28 cellular contexts compared by ENCODE assay signal in genomic region chr11:79807506-79807905, GRCh38.
"Had no signal": no experiment of that assay in that cellular context is flagged by ENCODE, and none has a peak within 500 bp of the region (broad histone marks: within the 10 kb centered on the region; RNA-seq: fewer than 3 reads in every experiment).

No MANE protein-coding gene starts in this region.

- H3K9me3 ChIP-seq: colonic mucosa, gastrocnemius medialis, heart left ventricle, ovary, right lobe of liver, suprapubic skin, transverse colon, upper lobe of right lung, vagina had no signal

- ATAC-seq: gastrocnemius medialis; heart left ventricle; left lobe of liver; naive thymus-derived CD4-positive, alpha-beta T cell; right lobe of liver; stimulated activated naive CD8-positive, alpha-beta T cell treated with anti-CD3 and anti-CD28 coated beads, Interleukin-15, amount 100 ng/mL, for 72 hours; upper lobe of right lung had no signal

- DNase-seq: colonic mucosa; effector CD8-positive, alpha-beta T cell; endodermal cell; erythroblast; gastrocnemius medialis; heart left ventricle; kidney; mesenchymal stem cell; midbrain; naive thymus-derived CD4-positive, alpha-beta T cell; nephron progenitor cell; occipital lobe; ovary; right lobe of liver; stimulated activated CD4-positive, alpha-beta T cell treated with anti-CD3 and anti-CD28 coated beads, Interleukin-12 subunit alpha, Interleukin-12 subunit beta, amount 100 ng/mL, for 4 hours; stimulated activated CD4-positive, alpha-beta T cell treated with anti-CD3 and anti-CD28 coated beads, Interleukin-1b, Interleukin-23, amount 100 ng/mL, for 48 hours; stimulated activated CD4-positive, alpha-beta T cell treated with anti-CD3 and anti-CD28 coated beads, Interleukin-4, amount 100 ng/mL, for 1 hour; stimulated activated CD8-positive, alpha-beta memory T cell treated with anti-CD3 and anti-CD28 coated beads, Interleukin-4, amount 100 ng/mL, for 48 hours; stimulated activated naive CD4-positive, alpha-beta T cell; stimulated activated naive CD8-positive, alpha-beta T cell treated with anti-CD3 and anti-CD28 coated beads, Interleukin-15, amount 100 ng/mL, for 72 hours; transverse colon; upper lobe of right lung had no signal

- H3K4me3 ChIP-seq: colonic mucosa, gastrocnemius medialis, heart left ventricle, hepatocyte, lung, ovary, right lobe of liver, smooth muscle cell, suprapubic skin, transverse colon, upper lobe of right lung, vagina had no signal

- H3K79me2 ChIP-seq: hepatocyte had no signal

- FAIRE-seq: kidney had no signal

- H3K27me3 ChIP-seq: colonic mucosa, gastrocnemius medialis, heart left ventricle, hepatocyte, ovary, right lobe of liver, suprapubic skin, transverse colon, upper lobe of right lung, vagina had no signal

- H3K36me3 ChIP-seq: colonic mucosa, gastrocnemius medialis, heart left ventricle, ovary, right lobe of liver, suprapubic skin, transverse colon, upper lobe of right lung, vagina had no signal

- H3K27ac ChIP-seq: colonic mucosa, gastrocnemius medialis, heart left ventricle, hepatocyte, ovary, right lobe of liver, suprapubic skin, transverse colon, upper lobe of right lung, vagina had no signal

- H3K4me1 ChIP-seq: colonic mucosa, gastrocnemius medialis, right lobe of liver, suprapubic skin, transverse colon, upper lobe of right lung, vagina had no signal

- H3K4me2 ChIP-seq: hepatocyte, smooth muscle cell had no signal

- H2AFZ ChIP-seq: hepatocyte had no signal
